8 cellular contexts compared by ENCODE assay signal in the genomic region with DNA sequence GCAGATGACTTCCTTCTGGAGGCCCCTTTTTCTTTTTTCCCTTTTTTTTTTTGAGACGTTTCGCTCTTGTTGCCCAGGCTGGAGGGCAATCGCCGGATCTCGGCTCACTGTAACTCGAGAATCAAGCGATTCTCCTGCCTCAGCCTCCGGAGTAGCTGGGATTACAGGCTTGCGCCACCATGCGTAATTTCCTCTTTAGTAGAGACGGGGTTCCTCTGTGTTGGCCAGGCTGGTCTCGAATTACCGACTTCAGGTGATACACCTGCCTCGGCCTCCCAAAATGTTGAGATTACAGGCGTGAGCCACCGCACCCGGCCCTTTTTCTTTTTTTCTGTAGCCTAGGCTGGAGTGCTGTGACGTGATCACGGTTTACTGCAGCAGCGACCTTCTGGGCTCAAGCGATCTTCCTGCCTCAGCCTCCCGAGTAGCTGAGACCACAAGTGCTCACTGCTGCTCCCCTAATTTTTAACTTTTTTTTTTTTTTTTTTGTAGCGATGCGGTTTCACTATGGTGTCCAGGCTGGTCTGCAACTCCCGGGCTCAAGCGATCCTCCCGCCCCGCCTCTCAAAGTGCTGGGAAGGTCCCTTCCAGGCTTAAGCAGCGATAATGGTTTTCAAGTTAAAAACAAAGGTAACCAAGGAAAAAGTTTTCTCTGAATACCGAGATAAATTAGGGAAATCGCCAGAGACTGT. TPM values are rescaled to one million over a fixed set of nuclear protein-coding genes. Genes with fewer than 3 reads are reported as not detected.
A peak's percentile ranks its signal among the peaks of the same experiment; 100 is the strongest.
DNase-seq lines count a peak whose midpoint lies in the region; ATAC-seq and TF ChIP-seq lines count a peak whose summit lies in the region.

No MANE protein-coding gene starts in this region.

- in situ Hi-C loops in Panc1 (cut with HindIII; ENCODE audit: low pct_unique_long_range_greater_than_20kb, low sequenced_read_pairs), result no loop called here

- POLR2A ChIA-PET in Panc1 (lab: Charles Lee), result interaction anchor here (0.6 kb wide), 2 partner anchors 11 to 23 kb away, joined by 3 to 8 read pairs; no protein-coding TSS in a partner anchor

- H3K9me3 Mint-ChIP-seq in activated naive CD8-positive, alpha-beta T cell (ENCODE audit: low read depth), result no peaks in the 10 kb centered on the region
- no peaks in the 10 kb centered on the region for H3K9me3 Mint-ChIP-seq in osteocyte (ENCODE audit: unreplicated experiment)

- H3K4me3 ChIP-seq in Panc1 (ENCODE audit: low read depth in 2 of 2, low read length in 2 of 2), result peak overlapping the region; percentile 83 to 87

- peak overlapping the region; percentile 97 for H3K27ac Mint-ChIP-seq in activated naive CD8-positive, alpha-beta T cell
- H3K27ac Mint-ChIP-seq in osteocyte (ENCODE audit: unreplicated experiment), result peak overlapping the region; percentile 99

- H3K36me3 Mint-ChIP-seq in activated naive CD8-positive, alpha-beta T cell, result no peaks in the 10 kb centered on the region
- peaks cover 2% of the 10 kb centered on the region for H3K36me3 Mint-ChIP-seq in osteocyte (ENCODE audit: unreplicated experiment)

- TF ChIP-seq CTCF in AG09319 (IDR thresholded peaks at IDR 0.05; ENCODE audit: low read depth, low read length), result peak; percentile 4; the same call in 1 of the 2 replicates
- TF ChIP-seq CTCF in Panc1 (IDR thresholded peaks at IDR 0.05), result no peak
- TF ChIP-seq CTCF in osteocyte (IDR thresholded peaks at IDR 0.05), result peak; percentile 28

- H3K27ac ChIP-seq in Panc1 (ENCODE audit: low read length), result peak overlapping the region; percentile 96

- CTCF ChIA-PET in Panc1 (lab: Charles Lee), result no interaction called here

- no peaks in the 10 kb centered on the region for H3K9me3 ChIP-seq in Panc1 (ENCODE audit: control insufficient read depth, insufficient read depth, low read depth, low read length)

- BruUV-seq in Panc1 (replicated peaks; lab: Mats Ljungman, UMichigan), result TSS peak; percentile 96

- TF ChIP-seq POLR2A in GM18505 (IDR thresholded peaks at IDR 0.05; ENCODE audit: borderline replicate concordance, extremely low read depth, insufficient read depth, insufficient read length), result no peak

- H3K27me3 Mint-ChIP-seq in activated naive CD8-positive, alpha-beta T cell, result no peaks in the 10 kb centered on the region
- H3K27me3 Mint-ChIP-seq in osteocyte (ENCODE audit: unreplicated experiment), result no peaks in the 10 kb centered on the region

- no peaks in the 10 kb centered on the region for H3K27me3 ChIP-seq in Panc1 (ENCODE audit: control insufficient read depth, insufficient read depth, low read length)

- H3K4me3 Mint-ChIP-seq in activated naive CD8-positive, alpha-beta T cell, result peak overlapping the region; percentile 97
- H3K4me3 Mint-ChIP-seq in osteocyte (ENCODE audit: unreplicated experiment), result peak overlapping the region; percentile 89

- intact Hi-C loops in Panc1 (cut with micrococcal nuclease; ENCODE audit: unreplicated experiment) (no loop called here), cardiac septum (cut with DNase I) (loop anchor here (2.0 to 10.0 kb wide), 2 partner anchors 86 to 200 kb away; partner anchors contain the start of genes AP1G1, DHX38 and TXNL4B)

- ATAC-seq in GM18505 (IDR thresholded peaks at IDR 0.05; ENCODE audit: unreplicated experiment) (peak; percentile 4), HG03175 (IDR thresholded peaks at IDR 0.05; ENCODE audit: unreplicated experiment) (peak; percentile 16), Panc1 (peak; percentile 40)

- H3K36me3 ChIP-seq in Panc1 (ENCODE audit: control insufficient read depth, insufficient read depth, low read length), result peaks cover 7% of the 10 kb centered on the region

- DNase-seq in AG09319 (ENCODE audit: extremely low read depth, low read depth) (no peak), Panc1 (ENCODE audit: low read depth, low spot score) (no peak), cardiac septum (ENCODE audit: low spot score) (peak; percentile 80), osteocyte (ENCODE audit: extremely low spot score, unreplicated experiment) (no peak), NCI-H187 treated with DMSO at 0.1 percent for 48 hours (lab: John Stamatoyannopoulos, UW) (no peak)

- H3K4me1 ChIP-seq in Panc1 (ENCODE audit: control insufficient read depth, insufficient read depth, low read length), result peaks cover 3% of the 10 kb centered on the region; the same call in 1 of the 2 replicates

- H3K4me1 Mint-ChIP-seq in activated naive CD8-positive, alpha-beta T cell (ENCODE audit: low read depth), result peaks cover 26% of the 10 kb centered on the region
- H3K4me1 Mint-ChIP-seq in osteocyte (ENCODE audit: unreplicated experiment), result peaks cover 23% of the 10 kb centered on the region

RNA-seq across cellular contexts. Expression of gene IST1, which starts 1.0 kb away (rescaled TPM):
- total RNA-seq in Panc1 (2021; ENCODE audit: unreplicated experiment) (173 TPM), cardiac septum (111 TPM), osteocyte (230 and 233 TPM in 2 replicates)
- polyA plus RNA-seq in Panc1 (2012; ENCODE audit: insufficient read length), result 120 TPM

RNA-seq across cellular contexts. Expression of gene ZNF821, which starts 10.4 kb away (rescaled TPM):
- total RNA-seq in Panc1 (2021; ENCODE audit: unreplicated experiment), result 6.4 TPM
- polyA plus RNA-seq in Panc1 (2012; ENCODE audit: insufficient read length), result 4.1 TPM
- total RNA-seq in cardiac septum, result 7.2 TPM
- 13.2 and 14.1 TPM in 2 replicates for total RNA-seq in osteocyte

RNA-seq across cellular contexts. Expression of gene ATXN1L, which starts 48.6 kb away (rescaled TPM):
- total RNA-seq in Panc1 (2021; ENCODE audit: unreplicated experiment) (17.3 TPM), cardiac septum (22.9 TPM), osteocyte (30.9 and 32.4 TPM in 2 replicates)
- polyA plus RNA-seq in Panc1 (2012; ENCODE audit: insufficient read length), result 9.3 TPM
